Comparison of ENCODE assay signal across 8 cellular contexts in the genomic region with DNA sequence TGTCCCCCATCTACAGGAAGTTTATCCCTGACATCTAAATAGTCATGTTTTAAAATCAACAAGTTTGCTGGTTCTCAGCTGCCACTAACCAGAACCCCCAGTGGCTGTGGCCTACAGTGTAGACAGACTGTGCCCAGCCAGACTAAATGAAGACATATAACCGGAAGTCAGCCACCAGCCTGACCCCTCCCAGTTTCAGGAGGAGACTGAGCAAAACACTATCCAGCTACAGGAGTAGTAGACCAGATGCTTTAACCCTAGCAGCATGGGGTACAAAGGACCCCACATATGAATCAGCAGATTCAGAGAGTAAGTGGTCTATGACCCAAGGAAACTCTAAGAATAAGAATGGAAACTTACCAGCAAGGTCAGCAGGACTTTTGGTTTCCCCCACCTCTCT.
DNase-seq lines count a peak whose midpoint lies in the region; ATAC-seq and TF ChIP-seq lines count a peak whose summit lies in the region.

No MANE protein-coding gene starts in this region.

- no peak overlapping the region for H3K9ac ChIP-seq in OCI-LY3 (ENCODE audit: low read length)

- no peak overlapping the region for H2AFZ ChIP-seq in OCI-LY3 (ENCODE audit: low read depth, low read length)

- no peaks in the 10 kb centered on the region for H4K20me1 ChIP-seq in OCI-LY3 (ENCODE audit: insufficient read depth, low read length)

- no peaks in the 10 kb centered on the region for H3K9me3 ChIP-seq in OCI-LY3 (ENCODE audit: insufficient read depth, low read length)
- no peaks in the 10 kb centered on the region for H3K9me3 ChIP-seq in upper lobe of right lung

- H3K4me2 ChIP-seq in OCI-LY3 (ENCODE audit: low read length), result peak overlapping the region; percentile 74

- DNase-seq in GM10266 (ENCODE audit: extremely low spot score) (peak; percentile 69), fibroblast of villous mesenchyme (ENCODE audit: low read depth) (peak; percentile 66), upper lobe of right lung (no peak), retina (no peak)

- H3K4me3 ChIP-seq in OCI-LY3 (ENCODE audit: low read length) (no peak overlapping the region), fibroblast of villous mesenchyme (ENCODE audit: low read depth, low read length) (no peak overlapping the region), upper lobe of right lung (no peak overlapping the region)

- H3K27me3 ChIP-seq in OCI-LY3 (ENCODE audit: low read depth, low read length), result no peaks in the 10 kb centered on the region
- H3K27me3 ChIP-seq in upper lobe of right lung, result no peaks in the 10 kb centered on the region

- H3K36me3 ChIP-seq in OCI-LY3 (replicated peaks; ENCODE audit: low read depth, low read length), result no peaks in the 10 kb centered on the region
- H3K36me3 ChIP-seq in upper lobe of right lung, result no peaks in the 10 kb centered on the region

- no peaks in the 10 kb centered on the region for H3K79me2 ChIP-seq in OCI-LY3 (ENCODE audit: low read length)

- intact Hi-C loops in upper lobe of right lung (cut with DNase I), result no loop called here

- H3K4me1 ChIP-seq in OCI-LY3 (ENCODE audit: low read length) (peaks cover 21% of the 10 kb centered on the region), upper lobe of right lung (peaks cover 24% of the 10 kb centered on the region)

- H3K27ac ChIP-seq in OCI-LY3 (ENCODE audit: low read length) (no peak overlapping the region), upper lobe of right lung (peak overlapping the region; percentile 49)

- peak; percentile 68 for ATAC-seq in GM21423 (IDR thresholded peaks at IDR 0.05; ENCODE audit: unreplicated experiment)
- peak; percentile 81 for ATAC-seq in upper lobe of right lung
- ATAC-seq in GM18873 (IDR thresholded peaks at IDR 0.05; ENCODE audit: low FRiP score, unreplicated experiment), result no peak
- no peak for ATAC-seq in HG03571 (IDR thresholded peaks at IDR 0.05; ENCODE audit: unreplicated experiment)

- TF ChIP-seq CTCF in GM10266 (IDR thresholded peaks at IDR 0.05; ENCODE audit: control insufficient read depth, insufficient read depth, low read depth, missing control alignments) (no peak), OCI-LY3 (IDR thresholded peaks at IDR 0.05; ENCODE audit: low read depth, low read length) (no peak), fibroblast of villous mesenchyme (IDR thresholded peaks at IDR 0.05; ENCODE audit: insufficient read depth, low read depth, low read length) (no peak), upper lobe of right lung (IDR thresholded peaks at IDR 0.05) (no peak)

Comparison
In these comparisons a context has a peak if more than half of its experiments do, and no peak if none do; other contexts are left out.
1. DNase-seq: peak in GM10266 (single experiment) and fibroblast of villous mesenchyme (single experiment); none in upper lobe of right lung (single experiment) and retina (single experiment).
2. ATAC-seq: peak in GM21423 (single experiment) and upper lobe of right lung (single experiment); none in GM18873 (single experiment) and HG03571 (single experiment).